In genomic region chr9:133701321-133701980, GRCh38 we compare ENCODE assay signal across 11 cellular contexts. TPM values are rescaled to one million over a fixed set of nuclear protein-coding genes. Genes with fewer than 3 reads are reported as not detected.
DNase-seq lines count a peak whose midpoint lies in the region; TF ChIP-seq lines count a peak whose summit lies in the region.
"Had no signal": no experiment of that assay in that cellular context is flagged by ENCODE, and none has a peak within 500 bp of the region (broad histone marks: within the 10 kb centered on the region; RNA-seq: fewer than 3 reads in every experiment).

No MANE protein-coding gene starts in this region.

- no peaks in the 10 kb centered on the region for H3F3A ChIP-seq in smooth muscle cell (ENCODE audit: low read depth)

- H3K4me3 ChIP-seq in smooth muscle cell: no peak overlapping the region

- intact Hi-C loops in cardiac septum (cut with DNase I): no loop called here

- H4K20me1 ChIP-seq in smooth muscle cell (ENCODE audit: low read depth): no peaks in the 10 kb centered on the region

- H3K9ac ChIP-seq in smooth muscle cell (ENCODE audit: low read depth): no peak overlapping the region

- DNase-seq in NCI-H2171 (lab: John Stamatoyannopoulos, UW) (peak; percentile 66), activated T-cell treated with anti-CD3 and anti-CD28 coated beads for 1 hour (ENCODE audit: low read depth) (peak; percentile 21), cardiac septum (ENCODE audit: low spot score) (peak; percentile 66), dedifferentiated amniotic fluid mesenchymal stem cell (ENCODE audit: extremely low spot score) (no peak), OCI-M2 (lab: John Stamatoyannopoulos, UW; ENCODE audit: unreplicated experiment) (no peak), COLO829 (ENCODE audit: low spot score) (no peak), smooth muscle cell (lab: John Stamatoyannopoulos, UW; ENCODE audit: unreplicated experiment) (no peak)
- DNase-seq in stimulated activated CD4-positive, alpha-beta T cell treated with anti-CD3 and anti-CD28 coated beads, Interleukin-4, amount 100 ng/mL, for 1 hour: peak; percentile 57
- DNase-seq: foreskin melanocyte, HFFc6, NCI-H2029 had no signal

- H3K4me1 ChIP-seq in smooth muscle cell (ENCODE audit: low read depth): peaks cover 10% of the 10 kb centered on the region

- H3K27ac ChIP-seq in smooth muscle cell (ENCODE audit: low read depth): no peak overlapping the region

- 90% methylated on average over 33 of the region's 33 CpGs for WGBS in smooth muscle cell (ENCODE audit: low lambda C conversion rate)

- H2AFZ ChIP-seq in smooth muscle cell (ENCODE audit: low read depth): no peak overlapping the region

- H3K9me3 ChIP-seq in smooth muscle cell (replicated peaks; ENCODE audit: low read depth): no peaks in the 10 kb centered on the region

- TF ChIP-seq CTCF in smooth muscle cell (IDR thresholded peaks at IDR 0.05; ENCODE audit: borderline replicate concordance, insufficient read depth, poor library complexity, severe bottlenecking): no peak

- H3K36me3 ChIP-seq in smooth muscle cell (ENCODE audit: low read depth): no peaks in the 10 kb centered on the region

- H3K79me2 ChIP-seq in smooth muscle cell (ENCODE audit: low read depth): no peaks in the 10 kb centered on the region

- H3K27me3 ChIP-seq in smooth muscle cell (ENCODE audit: low read depth): no peaks in the 10 kb centered on the region

- H3K4me2 ChIP-seq in smooth muscle cell: no peak overlapping the region

RNA-seq across cellular contexts. Expression of gene SARDH, which starts 36.7 kb away (rescaled TPM):
- total RNA-seq in cardiac septum (1.3 TPM), smooth muscle cell (3.3 and 4.5 TPM in 2 replicates)
- 10.1 and 11.8 TPM in 2 replicates for polyA plus RNA-seq in smooth muscle cell

Comparison
In these comparisons a context has a peak if more than half of its experiments do, and no peak if none do; other contexts are left out.
1. DNase-seq: peak in NCI-H2171 (single experiment), activated T-cell treated with anti-CD3 and anti-CD28 coated beads for 1 hour (single experiment), cardiac septum (single experiment) and stimulated activated CD4-positive, alpha-beta T cell treated with anti-CD3 and anti-CD28 coated beads, Interleukin-4, amount 100 ng/mL, for 1 hour (single experiment); none in dedifferentiated amniotic fluid mesenchymal stem cell (single experiment), OCI-M2 (single experiment), COLO829 (single experiment) and smooth muscle cell (single experiment).